ENCODE assay signal across 8 cellular contexts in genomic region chr19:12733907-12734214, GRCh38. TPM values are rescaled to one million over a fixed set of nuclear protein-coding genes. Genes with fewer than 3 reads are reported as not detected.
DNase-seq lines count a peak whose midpoint lies in the region; ATAC-seq, FAIRE-seq and TF ChIP-seq lines count a peak whose summit lies in the region.

No MANE protein-coding gene starts in this region.

- no peak overlapping the region for H4K91ac ChIP-seq in H9 (ENCODE audit: insufficient read length, low read depth, low read length)

- H3K4me3 ChIP-seq in WI38 (ENCODE audit: low read depth, low read length) (peak overlapping the region; percentile 97), gastroesophageal sphincter (peak overlapping the region; percentile 99), small intestine (ENCODE audit: low read depth in 1 of 2, low read length in 2 of 2) (peak overlapping the region; percentile 79 to 91)

- no peak overlapping the region for H2BK12ac ChIP-seq in H9 (ENCODE audit: insufficient read length, low read depth, low read length)

- H3K14ac ChIP-seq in H9 (ENCODE audit: insufficient read depth, low read length) = peak overlapping the region; percentile 94; the same call in 1 of the 2 replicates

- H3K79me2 ChIP-seq in H9 (ENCODE audit: insufficient read depth, low read length) = peaks cover 23% of the 10 kb centered on the region

- H4K8ac ChIP-seq in H9 (replicated peaks; ENCODE audit: insufficient read length, low read depth, low read length) = no peak overlapping the region

- no peak overlapping the region for H3K4ac ChIP-seq in H9 (ENCODE audit: low read depth, low read length)

- H2BK120ac ChIP-seq in H9 (ENCODE audit: low read depth, low read length, poor library complexity, severe bottlenecking) = no peak overlapping the region

- H2AK5ac ChIP-seq in H9 (ENCODE audit: insufficient read length, low read length) = no peak overlapping the region

- TF ChIP-seq POLR2A in gastroesophageal sphincter (IDR thresholded peaks at IDR 0.05) = no peak

- H2BK5ac ChIP-seq in H9 (ENCODE audit: insufficient read length, low read length) = no peak overlapping the region

- no peaks in the 10 kb centered on the region for H4K20me1 ChIP-seq in H9 (ENCODE audit: control insufficient read depth, insufficient read depth, insufficient read length)

- H3K36me3 Mint-ChIP-seq in H9 (ENCODE audit: insufficient read depth in 1 of 3, low read depth in 3 of 3) = peaks cover 28 to 39% (median 36%) of the 10 kb centered on the region in 3 experiments

- H3K4me2 ChIP-seq in H9 (ENCODE audit: insufficient read depth, insufficient read length, low read length) = peak overlapping the region; percentile 92

- H2AFZ ChIP-seq in H9 (ENCODE audit: low read length) = no peak overlapping the region

- H3K27ac ChIP-seq in H9 (ENCODE audit: insufficient read length, low read depth, low read length) = no peak overlapping the region
- peak overlapping the region; percentile 94 to 97 (median 96) for H3K27ac ChIP-seq in gastroesophageal sphincter
- peak overlapping the region; percentile 90 to 93 for H3K27ac ChIP-seq in small intestine (ENCODE audit: low read depth in 1 of 2, low read length in 1 of 2)

- no peak for TF ChIP-seq CTCF in H9 (conservative IDR thresholded peaks at IDR 0.05)
- no peak for TF ChIP-seq CTCF in WI38 (IDR thresholded peaks at IDR 0.05; ENCODE audit: low read depth, low read length)
- TF ChIP-seq CTCF in gastroesophageal sphincter (IDR thresholded peaks at IDR 0.05) = no peak
- no peak for TF ChIP-seq CTCF in GM10248 (IDR thresholded peaks at IDR 0.05; ENCODE audit: control extremely low read depth, extremely low read depth, low read depth, missing control alignments)

- no peaks in the 10 kb centered on the region for H3K9me3 ChIP-seq in H9 (ENCODE audit: control insufficient read depth, low read depth, low read length)
- H3K9me3 ChIP-seq in gastroesophageal sphincter = no peaks in the 10 kb centered on the region
- no peaks in the 10 kb centered on the region for H3K9me3 ChIP-seq in small intestine (ENCODE audit: control insufficient read depth, low read depth)

- TF ChIP-seq EP300 in gastroesophageal sphincter (IDR thresholded peaks at IDR 0.05) = no peak

- FAIRE-seq in small intestine (lab: Jason Lieb, UNC) = no peak

- H3K4me1 ChIP-seq in H9 (ENCODE audit: insufficient read depth, low read length) (no peaks in the 10 kb centered on the region), gastroesophageal sphincter (peaks cover 4 to 70% (median 34%) of the 10 kb centered on the region in 3 donors), small intestine (ENCODE audit: control insufficient read depth in 2 of 2, insufficient read depth in 1 of 2, low read depth in 1 of 2, low read length in 1 of 2) (peaks cover 0 to 8% of the 10 kb centered on the region in 2 donors)

- POLR2A ChIA-PET in GM10248 (lab: Yijun Ruan, JAX) = interaction anchor here (1.6 to 1.9 kb wide), 2 partner anchors 11 to 58 kb away, joined by 5 read pairs; partner anchors contain the start of gene JUNB

- no peak overlapping the region for H3K18ac ChIP-seq in H9 (ENCODE audit: insufficient read length, low read depth, low read length)

- H3K27me3 Mint-ChIP-seq in H9 (ENCODE audit: low read depth) = peaks cover 4% of the 10 kb centered on the region

- H3T11ph ChIP-seq in H9 (ENCODE audit: low read length) = no peak overlapping the region

- peak overlapping the region; percentile 64 to 95 (median 90); a peak in 6 of 7 replicates for H3K27ac Mint-ChIP-seq in H9

- no peak overlapping the region for H2BK20ac ChIP-seq in H9 (ENCODE audit: low read depth, low read length, poor library complexity, severe bottlenecking)

- H3K4me3 Mint-ChIP-seq in H9 = peak overlapping the region; percentile 96 to 98

- no peak overlapping the region for H3K23ac ChIP-seq in H9 (ENCODE audit: insufficient read length, low read depth, low read length)

- no peak overlapping the region for H2BK15ac ChIP-seq in H9 (ENCODE audit: low read depth, low read length)

- H3K36me3 ChIP-seq in gastroesophageal sphincter (peaks cover 0 to 36% of the 10 kb centered on the region in 2 donors), small intestine (ENCODE audit: control insufficient read depth in 2 of 2, insufficient read depth in 2 of 2, low read length in 2 of 2) (peaks cover 5 to 12% of the 10 kb centered on the region in 2 donors)

- peaks cover 3% of the 10 kb centered on the region for H3K79me1 ChIP-seq in H9 (ENCODE audit: insufficient read depth, low read depth, low read length, poor library complexity, severe bottlenecking)

- H4K5ac ChIP-seq in H9 (ENCODE audit: insufficient read length, low read depth, low read length) = no peak overlapping the region

- H3K27me3 ChIP-seq in H9 (ENCODE audit: insufficient read depth, low read length) (no peaks in the 10 kb centered on the region), gastroesophageal sphincter (no peaks in the 10 kb centered on the region), small intestine (ENCODE audit: control insufficient read depth in 2 of 2, insufficient read depth in 2 of 2, low read length in 2 of 2) (no peaks in the 10 kb centered on the region)

- no peak overlapping the region for H3K56ac ChIP-seq in H9 (ENCODE audit: insufficient read length, low read depth, low read length)

- WGBS in H9 (ENCODE audit: extremely low coverage, insufficient read length, low lambda C conversion rate) = no CpG with 5 or more reads among the region's 9 CpGs
- WGBS in gastroesophageal sphincter (ENCODE audit: low coverage in 1 of 2), 2 donors = 0% methylated on average over 2 to 4 of the region's 9 CpGs
- WGBS in small intestine, 3 donors = 0% methylated on average over 9 of the region's 9 CpGs

- CTCF ChIA-PET in GM10248 (lab: Yijun Ruan, JAX) = interaction anchor here (0.7 to 3.8 kb wide), 15 partner anchors 11 to 114 kb away, joined by 3 to 17 read pairs (median 4); partner anchors contain the start of gene TNPO2

- DNase-seq in H9 (no peak), small intestine (no peak), NOMO-1 treated with dmso at 0.1 percent for 144 hours (lab: John Stamatoyannopoulos, UW; ENCODE audit: unreplicated experiment) (no peak), GM10248 (ENCODE audit: extremely low spot score) (no peak), MV-4-11 (lab: John Stamatoyannopoulos, UW) (no peak)
- no peak for DNase-seq in activated CD4-positive, alpha-beta T cell treated with anti-CD3 and anti-CD28 coated beads for 4 hours

- ATAC-seq in gastroesophageal sphincter = no peak

- no peaks in the 10 kb centered on the region; a peak in 1 of 5 replicates for H3K9me3 Mint-ChIP-seq in H9

- H3K23me2 ChIP-seq in H9 (ENCODE audit: insufficient read length, low read depth, low read length, poor library complexity, severe bottlenecking) = peaks cover 12% of the 10 kb centered on the region

- peak overlapping the region; percentile 90 for H3K9ac ChIP-seq in H9 (ENCODE audit: extremely low read depth, insufficient read length, low read length)

- H3K4me1 Mint-ChIP-seq in H9 = peaks cover 22 to 31% of the 10 kb centered on the region in 2 experiments

RNA-seq across cellular contexts. Expression of gene TRIR, which starts 0.6 kb away (rescaled TPM):
- total RNA-seq in H9 (2021) (154 and 161 TPM in 2 replicates), gastroesophageal sphincter (100 to 1,000 TPM; 364 to 432 (median 398) TPM)
- 100 to 1,000 TPM; 253 to 376 (median 311) TPM for polyA plus RNA-seq in small intestine

RNA-seq across cellular contexts. Expression of gene GET3, which starts 3.4 kb away (rescaled TPM):
- total RNA-seq in H9 (2021) = 81.3 and 81.6 TPM in 2 replicates
- total RNA-seq in gastroesophageal sphincter = 10 to 100 TPM; 47.3 to 58.2 (median 55.8) TPM
- 10 to 100 TPM; 62.1 to 85.4 (median 75.8) TPM for polyA plus RNA-seq in small intestine

RNA-seq across cellular contexts. Expression of gene TNPO2, which starts 10.1 kb away (rescaled TPM):
- 149 and 159 TPM in 2 replicates for total RNA-seq in H9 (2021)
- 10 to 100 TPM; 52.0 to 89.2 (median 76.1) TPM for total RNA-seq in gastroesophageal sphincter
- 10 to 100 TPM in 2 of 3 donors, 1 to 10 TPM in 1; 9.8 to 29.1 (median 10.3) TPM for polyA plus RNA-seq in small intestine

RNA-seq across cellular contexts. Expression of gene BEST2, which starts 17.7 kb away (rescaled TPM):
- total RNA-seq in H9 (2021) = 1.6 and 2.0 TPM in 2 replicates
- not detected for total RNA-seq in gastroesophageal sphincter
- 1 to 10 TPM in 1 of 3 donors, under 1 TPM in 1, not detected in 1; 0.10 to 3.4 TPM for polyA plus RNA-seq in small intestine

RNA-seq across cellular contexts. Expression of gene FBXW9, which starts 37.4 kb away (rescaled TPM):
- total RNA-seq in H9 (2021) = 10.8 and 11.7 TPM in 2 replicates
- total RNA-seq in gastroesophageal sphincter = 1 to 10 TPM; 3.8 to 7.5 (median 4.1) TPM
- polyA plus RNA-seq in small intestine = 10 to 100 TPM in 1 of 3 donors, 1 to 10 TPM in 2; 4.5 to 11.8 (median 5.9) TPM
